21 cellular contexts compared by ENCODE assay signal in the genomic region with DNA sequence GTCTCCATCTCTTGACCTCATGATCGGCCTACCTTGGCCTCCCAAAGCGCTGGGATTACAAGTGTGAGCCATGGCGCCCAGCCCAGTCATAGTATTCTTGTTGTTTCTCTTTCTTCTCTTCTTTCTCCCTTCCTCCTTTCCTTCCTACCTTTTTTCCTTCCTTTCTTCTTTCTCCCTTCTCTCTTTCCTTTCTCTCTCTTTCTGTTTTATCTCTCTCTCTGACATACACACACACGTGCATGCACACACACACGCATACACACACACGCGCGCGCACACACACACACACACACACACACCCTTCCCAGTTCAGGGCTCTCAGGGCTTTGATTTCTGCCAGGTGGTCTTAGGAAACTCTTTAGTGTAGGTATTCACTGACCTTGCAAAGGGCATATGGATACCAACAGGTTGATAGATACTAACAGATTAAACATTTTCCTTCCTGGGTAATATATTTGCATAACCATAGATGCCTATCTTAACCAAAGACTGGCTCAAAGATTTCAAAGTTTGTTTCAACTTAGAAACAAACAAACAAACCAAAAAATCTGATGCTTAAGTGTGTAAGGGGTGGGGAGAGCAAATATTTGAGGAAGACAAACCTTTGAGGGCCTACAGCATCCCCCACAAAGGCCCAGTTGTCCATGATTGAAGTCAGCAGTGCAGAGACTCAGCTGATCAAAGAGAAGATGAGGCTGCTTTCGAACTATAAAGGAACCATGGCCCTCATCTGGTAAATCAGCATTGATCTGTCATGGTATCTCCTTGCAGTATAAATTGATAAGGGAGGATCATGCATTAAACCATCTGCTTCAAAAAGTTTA.
"Had no signal": no experiment of that assay in that cellular context is flagged by ENCODE, and none has a peak within 500 bp of the region (broad histone marks: within the 10 kb centered on the region; RNA-seq: fewer than 3 reads in every experiment).

No MANE protein-coding gene starts in this region.

- H3K4me3 ChIP-seq: esophagus squamous epithelium, gastroesophageal sphincter, heart left ventricle, lower lobe of right lung, pancreas, psoas muscle, thyroid gland had no signal

- DNase-seq: activated gamma-delta T cell treated with Interleukin-2 at 50 U/mL for 16 hours; activated T-cell treated with anti-CD3 and anti-CD28 coated beads, Interleukin-2, amount 50 U/mL, for 1 hour; aorta; central memory CD4-positive, alpha-beta T cell; esophagus squamous epithelium; heart left ventricle; immature natural killer cell; lower lobe of right lung; naive thymus-derived CD4-positive, alpha-beta T cell; pancreas; psoas muscle; right cardiac atrium; stimulated activated CD4-positive, alpha-beta T cell treated with anti-CD3 and anti-CD28 coated beads, Interleukin-12 subunit alpha, Interleukin-12 subunit beta, amount 100 ng/mL, for 4 hours; substantia nigra; T-helper 9 cell; thyroid gland had no signal

- H3K27me3 ChIP-seq: esophagus squamous epithelium, gastroesophageal sphincter, heart left ventricle, pancreas, thyroid gland had no signal

- H3K36me3 ChIP-seq: esophagus squamous epithelium, gastroesophageal sphincter, heart left ventricle, lower lobe of right lung, pancreas, thyroid gland had no signal

- ATAC-seq: gastroesophageal sphincter; heart left ventricle; left lobe of liver; lower lobe of right lung; naive thymus-derived CD4-positive, alpha-beta T cell; pancreas; psoas muscle; right cardiac atrium had no signal

- H3K27ac ChIP-seq: esophagus squamous epithelium, gastroesophageal sphincter, heart left ventricle, lower lobe of right lung, pancreas, psoas muscle had no signal

- H3K4me3 Mint-ChIP-seq: activated naive CD4-positive, alpha-beta T cell treated with anti-CD3 and anti-CD28 coated beads, Interleukin-2, amount 50 U/mL, for 24 hours; brain; naive thymus-derived CD4-positive, alpha-beta T cell; stimulated activated naive CD8-positive, alpha-beta T cell treated with anti-CD3 and anti-CD28 coated beads, Interleukin-15, Interleukin-2, amounts not matched to agents 100 ng/mL and 50 ng/mL, for 24 hours had no signal

- H3K36me3 Mint-ChIP-seq: activated naive CD4-positive, alpha-beta T cell treated with anti-CD3 and anti-CD28 coated beads, Interleukin-2, amount 50 U/mL, for 24 hours; brain; naive thymus-derived CD4-positive, alpha-beta T cell had no signal

- H3K9me3 ChIP-seq: esophagus squamous epithelium, gastroesophageal sphincter, heart left ventricle, lower lobe of right lung, pancreas, psoas muscle, thyroid gland had no signal

- H3K4me1 Mint-ChIP-seq: activated naive CD4-positive, alpha-beta T cell treated with anti-CD3 and anti-CD28 coated beads, Interleukin-2, amount 50 U/mL, for 24 hours had no signal

- H3K27ac Mint-ChIP-seq: activated naive CD4-positive, alpha-beta T cell treated with anti-CD3 and anti-CD28 coated beads, Interleukin-2, amount 50 U/mL, for 24 hours; immature natural killer cell; naive thymus-derived CD4-positive, alpha-beta T cell; stimulated activated naive CD8-positive, alpha-beta T cell treated with anti-CD3 and anti-CD28 coated beads, Interleukin-15, Interleukin-2, amounts not matched to agents 100 ng/mL and 50 ng/mL, for 24 hours had no signal

- FAIRE-seq: pancreas had no signal

- H3K4me1 ChIP-seq: esophagus squamous epithelium, gastroesophageal sphincter, lower lobe of right lung, pancreas, psoas muscle had no signal

- H3K9me3 Mint-ChIP-seq: activated naive CD4-positive, alpha-beta T cell treated with anti-CD3 and anti-CD28 coated beads, Interleukin-2, amount 50 U/mL, for 24 hours had no signal
